Comparison of ENCODE assay signal across 17 cellular contexts in the genomic region with DNA sequence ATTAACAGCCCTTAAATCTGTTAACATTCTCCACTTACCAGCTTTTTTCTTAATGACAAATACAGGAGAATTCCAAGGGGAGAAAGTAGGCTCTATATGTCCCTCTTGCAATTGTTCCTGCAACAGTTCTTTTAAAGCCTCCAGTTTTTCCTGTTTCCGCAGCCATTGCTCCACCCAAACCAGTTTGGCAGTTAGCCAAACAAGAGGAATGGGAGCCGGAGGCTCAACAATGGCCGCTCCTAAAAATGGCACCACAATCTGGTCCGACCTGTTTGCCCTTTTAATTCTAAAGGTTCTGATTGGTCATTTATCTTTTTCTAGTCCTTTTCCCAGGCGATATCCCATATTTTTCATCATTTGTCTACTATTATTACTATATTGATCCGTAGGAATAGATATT. TPM values are rescaled to one million over a fixed set of nuclear protein-coding genes. Genes with fewer than 3 reads are reported as not detected.
DNase-seq lines count a peak whose midpoint lies in the region; ATAC-seq and TF ChIP-seq lines count a peak whose summit lies in the region.
"Had no signal": no experiment of that assay in that cellular context is flagged by ENCODE, and none has a peak within 500 bp of the region (broad histone marks: within the 10 kb centered on the region; RNA-seq: fewer than 3 reads in every experiment).

No MANE protein-coding gene starts in this region.

- no peak overlapping the region for H3K27ac ChIP-seq in upper lobe of right lung
- H3K27ac ChIP-seq: A549, Peyer's patch had no signal

- no peak for ATAC-seq in upper lobe of right lung
- no peak for ATAC-seq in SK-N-SH treated with all-trans-retinoic acid at 6 μM for 48 hours
- ATAC-seq: A549, natural killer cell had no signal

- H3K27me3 Mint-ChIP-seq in activated T-helper 1 cell treated with anti-CD3 and anti-CD28 coated beads, Interleukin-12 subunit alpha, Interleukin-12 subunit beta, Interleukin-2, Interleukin-4 antibody, amounts not matched to agents 30 ng/mL and 10 ng/mL and 1 ng/mL, durations not matched to agents 14 hours and 24 hours and 36 hours (ENCODE audit: insufficient read depth): peaks cover 3% of the 10 kb centered on the region

- no peak for TF ChIP-seq CTCF in epithelial cell of esophagus (IDR thresholded peaks at IDR 0.05; ENCODE audit: insufficient read depth, low read depth, low read length, missing control alignments)
- TF ChIP-seq CTCF in upper lobe of right lung (IDR thresholded peaks at IDR 0.05): no peak

- H3K27me3 ChIP-seq in upper lobe of right lung: no peaks in the 10 kb centered on the region
- H3K27me3 ChIP-seq: Peyer's patch had no signal

- intact Hi-C loops in upper lobe of right lung (cut with DNase I): no loop called here
- intact Hi-C loops in activated T-helper 1 cell treated with anti-CD3 and anti-CD28 coated beads, Interleukin-12 subunit alpha, Interleukin-12 subunit beta, Interleukin-2, Interleukin-4 antibody, amounts not matched to agents 30 ng/mL and 10 ng/mL and 1 ng/mL, durations not matched to agents 14 hours and 24 hours and 36 hours (cut with micrococcal nuclease): no loop called here

- no peaks in the 10 kb centered on the region for H3K9me3 ChIP-seq in upper lobe of right lung
- H3K9me3 ChIP-seq: A549, Peyer's patch had no signal

- DNase-seq in NCI-H82 (lab: John Stamatoyannopoulos, UW): peak; percentile 14
- DNase-seq in NCI-H82 treated with DMSO at 0.1 percent for 48 hours (lab: John Stamatoyannopoulos, UW; ENCODE audit: unreplicated experiment): no peak
- peak; percentile 56 for DNase-seq in NCI-H510A treated with DMSO at 0.1 percent for 48 hours (lab: John Stamatoyannopoulos, UW)
- peak; percentile 81 for DNase-seq in epithelial cell of esophagus (ENCODE audit: low read depth)
- DNase-seq in upper lobe of right lung: peak; percentile 15
- no peak for DNase-seq in EL
- no peak for DNase-seq in activated T-helper 1 cell treated with anti-CD3 and anti-CD28 coated beads, Interleukin-12 subunit alpha, Interleukin-12 subunit beta, Interleukin-2, Interleukin-4 antibody, amounts not matched to agents 30 ng/mL and 10 ng/mL and 1 ng/mL, durations not matched to agents 14 hours and 24 hours and 36 hours (ENCODE audit: low spot score)
- DNase-seq: activated CD4-positive, alpha-beta T cell treated with anti-CD3 and anti-CD28 coated beads for 1 hour; activated T-cell treated with anti-CD3 and anti-CD28 coated beads, Interleukin-2, amount 50 U/mL, for 1 hour; CD4-positive, alpha-beta memory T cell; natural killer cell had no signal

- H3K4me1 Mint-ChIP-seq in activated T-helper 1 cell treated with anti-CD3 and anti-CD28 coated beads, Interleukin-12 subunit alpha, Interleukin-12 subunit beta, Interleukin-2, Interleukin-4 antibody, amounts not matched to agents 30 ng/mL and 10 ng/mL and 1 ng/mL, durations not matched to agents 14 hours and 24 hours and 36 hours (ENCODE audit: low read depth): no peaks in the 10 kb centered on the region
- H3K4me1 Mint-ChIP-seq: CD4-positive, alpha-beta memory T cell; natural killer cell had no signal

- H3K27ac Mint-ChIP-seq in activated T-helper 1 cell treated with anti-CD3 and anti-CD28 coated beads, Interleukin-12 subunit alpha, Interleukin-12 subunit beta, Interleukin-2, Interleukin-4 antibody, amounts not matched to agents 30 ng/mL and 10 ng/mL and 1 ng/mL, durations not matched to agents 14 hours and 24 hours and 36 hours: no peak overlapping the region
- H3K27ac Mint-ChIP-seq: activated naive CD8-positive, alpha-beta T cell; CD4-positive, alpha-beta memory T cell; natural killer cell had no signal

- no peaks in the 10 kb centered on the region for H3K36me3 Mint-ChIP-seq in activated T-helper 1 cell treated with anti-CD3 and anti-CD28 coated beads, Interleukin-12 subunit alpha, Interleukin-12 subunit beta, Interleukin-2, Interleukin-4 antibody, amounts not matched to agents 30 ng/mL and 10 ng/mL and 1 ng/mL, durations not matched to agents 14 hours and 24 hours and 36 hours (ENCODE audit: low read depth)
- H3K36me3 Mint-ChIP-seq: activated naive CD8-positive, alpha-beta T cell; CD4-positive, alpha-beta memory T cell; natural killer cell had no signal

- no peak overlapping the region for H3K4me3 Mint-ChIP-seq in activated T-helper 1 cell treated with anti-CD3 and anti-CD28 coated beads, Interleukin-12 subunit alpha, Interleukin-12 subunit beta, Interleukin-2, Interleukin-4 antibody, amounts not matched to agents 30 ng/mL and 10 ng/mL and 1 ng/mL, durations not matched to agents 14 hours and 24 hours and 36 hours
- H3K4me3 Mint-ChIP-seq: activated naive CD8-positive, alpha-beta T cell; CD4-positive, alpha-beta memory T cell; natural killer cell had no signal

- no peaks in the 10 kb centered on the region for H3K4me1 ChIP-seq in upper lobe of right lung
- H3K4me1 ChIP-seq: A549, Peyer's patch had no signal

- no peaks in the 10 kb centered on the region for H3K36me3 ChIP-seq in upper lobe of right lung
- H3K36me3 ChIP-seq: Peyer's patch had no signal

- H3K4me3 ChIP-seq in epithelial cell of esophagus (ENCODE audit: low read length) (no peak overlapping the region), upper lobe of right lung (no peak overlapping the region)
- H3K4me3 ChIP-seq: A549, Peyer's patch had no signal

- no peaks in the 10 kb centered on the region for H3K9me3 Mint-ChIP-seq in activated T-helper 1 cell treated with anti-CD3 and anti-CD28 coated beads, Interleukin-12 subunit alpha, Interleukin-12 subunit beta, Interleukin-2, Interleukin-4 antibody, amounts not matched to agents 30 ng/mL and 10 ng/mL and 1 ng/mL, durations not matched to agents 14 hours and 24 hours and 36 hours
- H3K9me3 Mint-ChIP-seq: CD4-positive, alpha-beta memory T cell; natural killer cell had no signal

TF ChIP-seq in SK-N-SH treated with all-trans-retinoic acid at 6 μM for 48 hours, 23 proteins besides CTCF, POLR2A, EP300 and RAD21:
- TF ChIP-seq GLIS3 (CRISPR knock-in tag; IDR thresholded peaks at IDR 0.05) (no peak), ARNTL (CRISPR knock-in tag; IDR thresholded peaks at IDR 0.05; ENCODE audit: borderline replicate concordance, low read depth) (no peak), OSR1 (CRISPR knock-in tag; IDR thresholded peaks at IDR 0.05) (no peak), RARB (CRISPR knock-in tag; IDR thresholded peaks at IDR 0.05) (no peak), SNAI2 (CRISPR knock-in tag; IDR thresholded peaks at IDR 0.05) (no peak), ZNF70 (CRISPR knock-in tag; IDR thresholded peaks at IDR 0.05) (no peak), ZC3H10 (CRISPR knock-in tag; IDR thresholded peaks at IDR 0.05) (no peak), ZFP30 (CRISPR knock-in tag; IDR thresholded peaks at IDR 0.05) (no peak)
TF ChIP-seq in SK-N-SH treated with all-trans-retinoic acid at 6 μM for 48 hours: peak in this region for 0.

RNA-seq across cellular contexts. Expression of a gene that starts 14.0 kb away (rescaled TPM):
- 0.67 TPM for total RNA-seq in upper lobe of right lung
- not detected in 2 replicates for total RNA-seq in activated T-helper 1 cell treated with anti-CD3 and anti-CD28 coated beads, Interleukin-12 subunit alpha, Interleukin-12 subunit beta, Interleukin-2, Interleukin-4 antibody, amounts not matched to agents 30 ng/mL and 10 ng/mL and 1 ng/mL, durations not matched to agents 14 hours and 24 hours and 36 hours
- total RNA-seq: CD4-positive, alpha-beta memory T cell; pulmonary artery endothelial cell; T-helper 1 cell treated with Interleukin-12 subunit alpha and Interleukin-12 subunit beta and Interleukin-4 antibody, amounts not matched to agents 30 ng/mL and 1 ng/mL, for 36 hours had no signal

Comparison
In these comparisons a context has a peak if more than half of its experiments do, and no peak if none do; other contexts are left out.
1. DNase-seq: peak in NCI-H82 (single experiment), NCI-H510A treated with DMSO at 0.1 percent for 48 hours (single experiment), epithelial cell of esophagus (single experiment) and upper lobe of right lung (single experiment); none in NCI-H82 treated with DMSO at 0.1 percent for 48 hours (single experiment), EL (single experiment) and activated T-helper 1 cell treated with anti-CD3 and anti-CD28 coated beads, Interleukin-12 subunit alpha, Interleukin-12 subunit beta, Interleukin-2, Interleukin-4 antibody, amounts not matched to agents 30 ng/mL and 10 ng/mL and 1 ng/mL, durations not matched to agents 14 hours and 24 hours and 36 hours (single experiment).